25 cellular contexts compared by ENCODE assay signal in the genomic region with DNA sequence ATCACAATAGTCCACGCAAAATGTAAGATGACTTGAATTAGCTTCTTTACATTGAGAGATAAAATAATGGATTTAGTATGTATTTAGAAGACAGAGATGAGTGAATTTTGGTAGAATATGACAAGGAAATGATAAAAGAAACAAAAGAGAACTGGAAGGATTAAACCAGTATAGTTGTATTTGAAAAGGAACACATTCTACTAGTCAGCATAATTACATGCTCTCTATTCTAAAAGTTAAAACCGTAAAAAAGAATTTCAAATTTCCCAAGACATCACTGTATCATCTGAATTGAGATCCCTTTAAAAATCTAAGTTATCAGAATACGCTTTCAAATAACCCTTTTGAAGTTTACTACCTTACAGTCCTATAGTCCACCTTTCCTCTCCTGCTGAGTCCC.
"Had no signal": no experiment of that assay in that cellular context is flagged by ENCODE, and none has a peak within 500 bp of the region (broad histone marks: within the 10 kb centered on the region; RNA-seq: fewer than 3 reads in every experiment).

No MANE protein-coding gene starts in this region.

- H3K4me3 ChIP-seq: colonic mucosa, esophagus squamous epithelium, gastrocnemius medialis, heart right ventricle, left ventricle myocardium inferior, lower lobe of right lung, mucosa of descending colon had no signal

- H3K9me3 ChIP-seq: colonic mucosa, esophagus squamous epithelium, gastrocnemius medialis, left ventricle myocardium inferior, lower lobe of right lung, mucosa of descending colon had no signal

- H3K27me3 ChIP-seq: colonic mucosa, esophagus squamous epithelium, gastrocnemius medialis, heart right ventricle had no signal

- ATAC-seq: effector memory CD8-positive, alpha-beta T cell; esophagus mucosa; gastrocnemius medialis; heart right ventricle; left cardiac atrium; lower lobe of right lung; mucosa of descending colon had no signal

- H3K4me1 ChIP-seq: colonic mucosa, esophagus squamous epithelium, gastrocnemius medialis, heart right ventricle, left ventricle myocardium inferior, lower lobe of right lung had no signal

- H3K27ac ChIP-seq: colonic mucosa, epithelial cell of prostate, esophagus squamous epithelium, gastrocnemius medialis, heart right ventricle, left ventricle myocardium inferior, lower lobe of right lung had no signal

- H3K36me3 ChIP-seq: colonic mucosa, esophagus squamous epithelium, gastrocnemius medialis, heart right ventricle, left ventricle myocardium inferior, lower lobe of right lung had no signal

- FAIRE-seq: endometrium, islet of Langerhans, keratinocyte had no signal

- DNase-seq: colonic mucosa; cortex of kidney; effector CD8-positive, alpha-beta T cell; effector memory CD8-positive, alpha-beta T cell; endodermal cell; erythroblast; esophagus squamous epithelium; foreskin fibroblast; foreskin melanocyte; gastrocnemius medialis; glutamatergic neuron; head of caudate nucleus; heart right ventricle; hippocampal formation; left cardiac atrium; left ventricle myocardium inferior; lower lobe of right lung; mesenchymal stem cell; mucosa of descending colon; naive B cell had no signal
